ENCODE assay signal across 8 cellular contexts in genomic region chr11:84437129-84438123, GRCh38.
A peak's percentile ranks its signal among the peaks of the same experiment; 100 is the strongest.
DNase-seq lines count a peak whose midpoint lies in the region; ATAC-seq and TF ChIP-seq lines count a peak whose summit lies in the region.

No MANE protein-coding gene starts in this region.

- DNase-seq in GM12865 (ENCODE audit: low read depth) (peak; percentile 40), MV-4-11 (lab: John Stamatoyannopoulos, UW) (peak; percentile 17), caudate nucleus (lab: John Stamatoyannopoulos, UW) (peak in 43 of 61 donors; percentile 1 to 66 (median 23)), nephron progenitor cell (peak; percentile 52), tibial artery (no peak), NCI-H2171 (lab: John Stamatoyannopoulos, UW) (no peak)
- DNase-seq in stimulated activated naive CD4-positive, alpha-beta T cell (lab: John Stamatoyannopoulos, UW), result no peak

- no peaks in the 10 kb centered on the region for H3K9me3 ChIP-seq in tibial artery

- H3K27ac ChIP-seq in caudate nucleus (ENCODE audit: low read depth, low read length) (no peak overlapping the region), tibial artery (no peak overlapping the region)

- H3K9me3 Mint-ChIP-seq in nephron progenitor cell, result peaks cover 4% of the 10 kb centered on the region

- H3K27me3 Mint-ChIP-seq in nephron progenitor cell (ENCODE audit: low read depth, poor library complexity), result peaks cover 14% of the 10 kb centered on the region

- ATAC-seq in GM21717 (IDR thresholded peaks at IDR 0.05; ENCODE audit: unreplicated experiment), result peak; percentile 81

- H3K36me3 Mint-ChIP-seq in nephron progenitor cell (ENCODE audit: low read depth), result no peaks in the 10 kb centered on the region

- H3K27me3 ChIP-seq in tibial artery, result no peaks in the 10 kb centered on the region

- H3K27ac Mint-ChIP-seq in nephron progenitor cell, result no peak overlapping the region

- H3K36me3 ChIP-seq in tibial artery, result no peaks in the 10 kb centered on the region

- TF ChIP-seq CTCF in GM12865 (IDR thresholded peaks at IDR 0.05; ENCODE audit: insufficient read depth, low read depth, low read length, missing control alignments) (no peak), nephron progenitor cell (IDR thresholded peaks at IDR 0.05) (no peak), tibial artery (IDR thresholded peaks at IDR 0.05) (no peak)

- peaks cover 0 to 8% (median 2%) of the 10 kb centered on the region in 4 donors for H3K4me1 ChIP-seq in tibial artery

- H3K4me3 Mint-ChIP-seq in nephron progenitor cell, result peak overlapping the region; percentile 81

- intact Hi-C loops in tibial artery (cut with DNase I; ENCODE audit: low total_unique reads), result no loop called here

- H3K4me3 ChIP-seq in GM12865 (ENCODE audit: low read depth, low read length), result no peak overlapping the region
- H3K4me3 ChIP-seq in tibial artery, result peak overlapping the region in 1 of 2 donors; percentile 29

- peaks cover 9% of the 10 kb centered on the region for H3K4me1 Mint-ChIP-seq in nephron progenitor cell

Comparison
In these comparisons a context has a peak if more than half of its experiments do, and no peak if none do; other contexts are left out.
1. DNase-seq: peak in GM12865 (single experiment), MV-4-11 (single experiment), caudate nucleus (43 of 61) and nephron progenitor cell (single experiment); none in stimulated activated naive CD4-positive, alpha-beta T cell (0 of 6), tibial artery (0 of 2) and NCI-H2171 (single experiment).